2 cellular contexts compared by ENCODE assay signal in genomic region chrX:123175366-123176122, GRCh38.
TF ChIP-seq lines count a peak whose summit lies in the region.

No MANE protein-coding gene starts in this region.

TF ChIP-seq in GM23338, 12 proteins besides CTCF, POLR2A, EP300 and RAD21:
- TF ChIP-seq, protein P1, sequence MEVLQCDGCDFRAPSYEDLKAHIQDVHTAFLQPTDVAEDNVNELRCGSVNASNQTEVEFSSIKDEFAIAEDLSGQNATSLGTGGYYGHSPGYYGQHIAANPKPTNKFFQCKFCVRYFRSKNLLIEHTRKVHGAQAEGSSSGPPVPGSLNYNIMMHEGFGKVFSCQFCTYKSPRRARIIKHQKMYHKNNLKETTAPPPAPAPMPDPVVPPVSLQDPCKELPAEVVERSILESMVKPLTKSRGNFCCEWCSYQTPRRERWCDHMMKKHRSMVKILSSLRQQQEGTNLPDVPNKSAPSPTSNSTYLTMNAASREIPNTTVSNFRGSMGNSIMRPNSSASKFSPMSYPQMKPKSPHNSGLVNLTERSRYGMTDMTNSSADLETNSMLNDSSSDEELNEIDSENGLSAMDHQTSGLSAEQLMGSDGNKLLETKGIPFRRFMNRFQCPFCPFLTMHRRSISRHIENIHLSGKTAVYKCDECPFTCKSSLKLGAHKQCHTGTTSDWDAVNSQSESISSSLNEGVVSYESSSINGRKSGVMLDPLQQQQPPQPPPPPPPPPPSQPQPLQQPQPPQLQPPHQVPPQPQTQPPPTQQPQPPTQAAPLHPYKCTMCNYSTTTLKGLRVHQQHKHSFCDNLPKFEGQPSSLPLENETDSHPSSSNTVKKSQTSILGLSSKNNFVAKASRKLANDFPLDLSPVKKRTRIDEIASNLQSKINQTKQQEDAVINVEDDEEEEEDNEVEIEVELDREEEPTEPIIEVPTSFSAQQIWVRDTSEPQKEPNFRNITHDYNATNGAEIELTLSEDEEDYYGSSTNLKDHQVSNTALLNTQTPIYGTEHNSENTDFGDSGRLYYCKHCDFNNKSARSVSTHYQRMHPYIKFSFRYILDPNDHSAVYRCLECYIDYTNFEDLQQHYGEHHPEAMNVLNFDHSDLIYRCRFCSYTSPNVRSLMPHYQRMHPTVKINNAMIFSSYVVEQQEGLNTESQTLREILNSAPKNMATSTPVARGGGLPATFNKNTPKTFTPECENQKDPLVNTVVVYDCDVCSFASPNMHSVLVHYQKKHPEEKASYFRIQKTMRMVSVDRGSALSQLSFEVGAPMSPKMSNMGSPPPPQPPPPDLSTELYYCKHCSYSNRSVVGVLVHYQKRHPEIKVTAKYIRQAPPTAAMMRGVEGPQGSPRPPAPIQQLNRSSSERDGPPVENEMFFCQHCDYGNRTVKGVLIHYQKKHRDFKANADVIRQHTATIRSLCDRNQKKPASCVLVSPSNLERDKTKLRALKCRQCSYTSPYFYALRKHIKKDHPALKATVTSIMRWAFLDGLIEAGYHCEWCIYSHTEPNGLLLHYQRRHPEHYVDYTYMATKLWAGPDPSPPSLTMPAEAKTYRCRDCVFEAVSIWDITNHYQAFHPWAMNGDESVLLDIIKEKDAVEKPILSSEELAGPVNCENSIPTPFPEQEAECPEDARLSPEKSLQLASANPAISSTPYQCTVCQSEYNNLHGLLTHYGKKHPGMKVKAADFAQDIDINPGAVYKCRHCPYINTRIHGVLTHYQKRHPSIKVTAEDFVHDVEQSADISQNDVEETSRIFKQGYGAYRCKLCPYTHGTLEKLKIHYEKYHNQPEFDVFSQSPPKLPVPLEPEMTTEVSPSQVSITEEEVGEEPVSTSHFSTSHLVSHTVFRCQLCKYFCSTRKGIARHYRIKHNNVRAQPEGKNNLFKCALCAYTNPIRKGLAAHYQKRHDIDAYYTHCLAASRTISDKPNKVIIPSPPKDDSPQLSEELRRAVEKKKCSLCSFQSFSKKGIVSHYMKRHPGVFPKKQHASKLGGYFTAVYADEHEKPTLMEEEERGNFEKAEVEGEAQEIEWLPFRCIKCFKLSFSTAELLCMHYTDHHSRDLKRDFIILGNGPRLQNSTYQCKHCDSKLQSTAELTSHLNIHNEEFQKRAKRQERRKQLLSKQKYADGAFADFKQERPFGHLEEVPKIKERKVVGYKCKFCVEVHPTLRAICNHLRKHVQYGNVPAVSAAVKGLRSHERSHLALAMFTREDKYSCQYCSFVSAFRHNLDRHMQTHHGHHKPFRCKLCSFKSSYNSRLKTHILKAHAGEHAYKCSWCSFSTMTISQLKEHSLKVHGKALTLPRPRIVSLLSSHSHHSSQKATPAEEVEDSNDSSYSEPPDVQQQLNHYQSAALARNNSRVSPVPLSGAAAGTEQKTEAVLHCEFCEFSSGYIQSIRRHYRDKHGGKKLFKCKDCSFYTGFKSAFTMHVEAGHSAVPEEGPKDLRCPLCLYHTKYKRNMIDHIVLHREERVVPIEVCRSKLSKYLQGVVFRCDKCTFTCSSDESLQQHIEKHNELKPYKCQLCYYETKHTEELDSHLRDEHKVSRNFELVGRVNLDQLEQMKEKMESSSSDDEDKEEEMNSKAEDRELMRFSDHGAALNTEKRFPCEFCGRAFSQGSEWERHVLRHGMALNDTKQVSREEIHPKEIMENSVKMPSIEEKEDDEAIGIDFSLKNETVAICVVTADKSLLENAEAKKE (CRISPR knock-in tag; IDR thresholded peaks at IDR 0.05) = no peak
- TF ChIP-seq ZNF114 (CRISPR knock-in tag; IDR thresholded peaks at IDR 0.05) (no peak), POLR2AphosphoS5 (IDR thresholded peaks at IDR 0.05; ENCODE audit: low read depth) (no peak)

TF ChIP-seq in H1, 55 proteins besides CTCF, POLR2A, EP300 and RAD21:
- no peak for TF ChIP-seq ATF2 (IDR thresholded peaks at IDR 0.05; ENCODE audit: low read length)
- no peak for TF ChIP-seq TEAD4 (IDR thresholded peaks at IDR 0.05; ENCODE audit: low read depth, low read length)
- no peak for TF ChIP-seq POU5F1 (IDR thresholded peaks at IDR 0.05; ENCODE audit: low read depth, low read length)
- no peak for TF ChIP-seq SP4 (IDR thresholded peaks at IDR 0.05; ENCODE audit: low read length)
- TF ChIP-seq, protein P2, sequence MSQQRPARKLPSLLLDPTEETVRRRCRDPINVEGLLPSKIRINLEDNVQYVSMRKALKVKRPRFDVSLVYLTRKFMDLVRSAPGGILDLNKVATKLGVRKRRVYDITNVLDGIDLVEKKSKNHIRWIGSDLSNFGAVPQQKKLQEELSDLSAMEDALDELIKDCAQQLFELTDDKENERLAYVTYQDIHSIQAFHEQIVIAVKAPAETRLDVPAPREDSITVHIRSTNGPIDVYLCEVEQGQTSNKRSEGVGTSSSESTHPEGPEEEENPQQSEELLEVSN (IDR thresholded peaks at IDR 0.05) = no peak
- TF ChIP-seq, protein P3, sequence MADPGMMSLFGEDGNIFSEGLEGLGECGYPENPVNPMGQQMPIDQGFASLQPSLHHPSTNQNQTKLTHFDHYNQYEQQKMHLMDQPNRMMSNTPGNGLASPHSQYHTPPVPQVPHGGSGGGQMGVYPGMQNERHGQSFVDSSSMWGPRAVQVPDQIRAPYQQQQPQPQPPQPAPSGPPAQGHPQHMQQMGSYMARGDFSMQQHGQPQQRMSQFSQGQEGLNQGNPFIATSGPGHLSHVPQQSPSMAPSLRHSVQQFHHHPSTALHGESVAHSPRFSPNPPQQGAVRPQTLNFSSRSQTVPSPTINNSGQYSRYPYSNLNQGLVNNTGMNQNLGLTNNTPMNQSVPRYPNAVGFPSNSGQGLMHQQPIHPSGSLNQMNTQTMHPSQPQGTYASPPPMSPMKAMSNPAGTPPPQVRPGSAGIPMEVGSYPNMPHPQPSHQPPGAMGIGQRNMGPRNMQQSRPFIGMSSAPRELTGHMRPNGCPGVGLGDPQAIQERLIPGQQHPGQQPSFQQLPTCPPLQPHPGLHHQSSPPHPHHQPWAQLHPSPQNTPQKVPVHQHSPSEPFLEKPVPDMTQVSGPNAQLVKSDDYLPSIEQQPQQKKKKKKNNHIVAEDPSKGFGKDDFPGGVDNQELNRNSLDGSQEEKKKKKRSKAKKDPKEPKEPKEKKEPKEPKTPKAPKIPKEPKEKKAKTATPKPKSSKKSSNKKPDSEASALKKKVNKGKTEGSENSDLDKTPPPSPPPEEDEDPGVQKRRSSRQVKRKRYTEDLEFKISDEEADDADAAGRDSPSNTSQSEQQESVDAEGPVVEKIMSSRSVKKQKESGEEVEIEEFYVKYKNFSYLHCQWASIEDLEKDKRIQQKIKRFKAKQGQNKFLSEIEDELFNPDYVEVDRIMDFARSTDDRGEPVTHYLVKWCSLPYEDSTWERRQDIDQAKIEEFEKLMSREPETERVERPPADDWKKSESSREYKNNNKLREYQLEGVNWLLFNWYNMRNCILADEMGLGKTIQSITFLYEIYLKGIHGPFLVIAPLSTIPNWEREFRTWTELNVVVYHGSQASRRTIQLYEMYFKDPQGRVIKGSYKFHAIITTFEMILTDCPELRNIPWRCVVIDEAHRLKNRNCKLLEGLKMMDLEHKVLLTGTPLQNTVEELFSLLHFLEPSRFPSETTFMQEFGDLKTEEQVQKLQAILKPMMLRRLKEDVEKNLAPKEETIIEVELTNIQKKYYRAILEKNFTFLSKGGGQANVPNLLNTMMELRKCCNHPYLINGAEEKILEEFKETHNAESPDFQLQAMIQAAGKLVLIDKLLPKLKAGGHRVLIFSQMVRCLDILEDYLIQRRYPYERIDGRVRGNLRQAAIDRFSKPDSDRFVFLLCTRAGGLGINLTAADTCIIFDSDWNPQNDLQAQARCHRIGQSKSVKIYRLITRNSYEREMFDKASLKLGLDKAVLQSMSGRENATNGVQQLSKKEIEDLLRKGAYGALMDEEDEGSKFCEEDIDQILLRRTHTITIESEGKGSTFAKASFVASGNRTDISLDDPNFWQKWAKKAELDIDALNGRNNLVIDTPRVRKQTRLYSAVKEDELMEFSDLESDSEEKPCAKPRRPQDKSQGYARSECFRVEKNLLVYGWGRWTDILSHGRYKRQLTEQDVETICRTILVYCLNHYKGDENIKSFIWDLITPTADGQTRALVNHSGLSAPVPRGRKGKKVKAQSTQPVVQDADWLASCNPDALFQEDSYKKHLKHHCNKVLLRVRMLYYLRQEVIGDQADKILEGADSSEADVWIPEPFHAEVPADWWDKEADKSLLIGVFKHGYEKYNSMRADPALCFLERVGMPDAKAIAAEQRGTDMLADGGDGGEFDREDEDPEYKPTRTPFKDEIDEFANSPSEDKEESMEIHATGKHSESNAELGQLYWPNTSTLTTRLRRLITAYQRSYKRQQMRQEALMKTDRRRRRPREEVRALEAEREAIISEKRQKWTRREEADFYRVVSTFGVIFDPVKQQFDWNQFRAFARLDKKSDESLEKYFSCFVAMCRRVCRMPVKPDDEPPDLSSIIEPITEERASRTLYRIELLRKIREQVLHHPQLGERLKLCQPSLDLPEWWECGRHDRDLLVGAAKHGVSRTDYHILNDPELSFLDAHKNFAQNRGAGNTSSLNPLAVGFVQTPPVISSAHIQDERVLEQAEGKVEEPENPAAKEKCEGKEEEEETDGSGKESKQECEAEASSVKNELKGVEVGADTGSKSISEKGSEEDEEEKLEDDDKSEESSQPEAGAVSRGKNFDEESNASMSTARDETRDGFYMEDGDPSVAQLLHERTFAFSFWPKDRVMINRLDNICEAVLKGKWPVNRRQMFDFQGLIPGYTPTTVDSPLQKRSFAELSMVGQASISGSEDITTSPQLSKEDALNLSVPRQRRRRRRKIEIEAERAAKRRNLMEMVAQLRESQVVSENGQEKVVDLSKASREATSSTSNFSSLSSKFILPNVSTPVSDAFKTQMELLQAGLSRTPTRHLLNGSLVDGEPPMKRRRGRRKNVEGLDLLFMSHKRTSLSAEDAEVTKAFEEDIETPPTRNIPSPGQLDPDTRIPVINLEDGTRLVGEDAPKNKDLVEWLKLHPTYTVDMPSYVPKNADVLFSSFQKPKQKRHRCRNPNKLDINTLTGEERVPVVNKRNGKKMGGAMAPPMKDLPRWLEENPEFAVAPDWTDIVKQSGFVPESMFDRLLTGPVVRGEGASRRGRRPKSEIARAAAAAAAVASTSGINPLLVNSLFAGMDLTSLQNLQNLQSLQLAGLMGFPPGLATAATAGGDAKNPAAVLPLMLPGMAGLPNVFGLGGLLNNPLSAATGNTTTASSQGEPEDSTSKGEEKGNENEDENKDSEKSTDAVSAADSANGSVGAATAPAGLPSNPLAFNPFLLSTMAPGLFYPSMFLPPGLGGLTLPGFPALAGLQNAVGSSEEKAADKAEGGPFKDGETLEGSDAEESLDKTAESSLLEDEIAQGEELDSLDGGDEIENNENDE (IDR thresholded peaks at IDR 0.05; ENCODE audit: insufficient replicate concordance, low read length) = no peak
- no peak for TF ChIP-seq CBX5 (IDR thresholded peaks at IDR 0.05; ENCODE audit: low read depth, low read length)
- no peak for TF ChIP-seq HDAC6 (IDR thresholded peaks at IDR 0.05; ENCODE audit: low read depth, low read length)
- no peak for TF ChIP-seq RNF2 (IDR thresholded peaks at IDR 0.05; ENCODE audit: borderline replicate concordance, low read depth, low read length, missing control alignments, poor library complexity, severe bottlenecking)
- no peak for TF ChIP-seq MAFK (IDR thresholded peaks at IDR 0.05; ENCODE audit: low read depth, low read length)
- TF ChIP-seq BRCA1 (IDR thresholded peaks at IDR 0.05; ENCODE audit: low read depth, low read length) = no peak
- no peak for TF ChIP-seq YY1 (IDR thresholded peaks at IDR 0.05; ENCODE audit: low read depth, low read length)
- TF ChIP-seq FOSL1 (IDR thresholded peaks at IDR 0.05; ENCODE audit: insufficient read depth, low read depth, low read length) = no peak
- no peak for TF ChIP-seq CHD2 (IDR thresholded peaks at IDR 0.05; ENCODE audit: low read length)
- TF ChIP-seq NRF1 (IDR thresholded peaks at IDR 0.05; ENCODE audit: low read depth, low read length) = no peak
- TF ChIP-seq SP1 (IDR thresholded peaks at IDR 0.05; ENCODE audit: low read depth, low read length) = no peak
- no peak for TF ChIP-seq SP2 (IDR thresholded peaks at IDR 0.05; ENCODE audit: low read length)
- no peak for TF ChIP-seq CEBPB (IDR thresholded peaks at IDR 0.05; ENCODE audit: low read depth, low read length)
- no peak for TF ChIP-seq CBX8 (IDR thresholded peaks at IDR 0.05; ENCODE audit: borderline replicate concordance, low read depth, low read length)
- no peak for TF ChIP-seq SRF (IDR thresholded peaks at IDR 0.05; ENCODE audit: low read depth, low read length)
